Comparison of ENCODE assay signal across 8 cellular contexts in the genomic region with DNA sequence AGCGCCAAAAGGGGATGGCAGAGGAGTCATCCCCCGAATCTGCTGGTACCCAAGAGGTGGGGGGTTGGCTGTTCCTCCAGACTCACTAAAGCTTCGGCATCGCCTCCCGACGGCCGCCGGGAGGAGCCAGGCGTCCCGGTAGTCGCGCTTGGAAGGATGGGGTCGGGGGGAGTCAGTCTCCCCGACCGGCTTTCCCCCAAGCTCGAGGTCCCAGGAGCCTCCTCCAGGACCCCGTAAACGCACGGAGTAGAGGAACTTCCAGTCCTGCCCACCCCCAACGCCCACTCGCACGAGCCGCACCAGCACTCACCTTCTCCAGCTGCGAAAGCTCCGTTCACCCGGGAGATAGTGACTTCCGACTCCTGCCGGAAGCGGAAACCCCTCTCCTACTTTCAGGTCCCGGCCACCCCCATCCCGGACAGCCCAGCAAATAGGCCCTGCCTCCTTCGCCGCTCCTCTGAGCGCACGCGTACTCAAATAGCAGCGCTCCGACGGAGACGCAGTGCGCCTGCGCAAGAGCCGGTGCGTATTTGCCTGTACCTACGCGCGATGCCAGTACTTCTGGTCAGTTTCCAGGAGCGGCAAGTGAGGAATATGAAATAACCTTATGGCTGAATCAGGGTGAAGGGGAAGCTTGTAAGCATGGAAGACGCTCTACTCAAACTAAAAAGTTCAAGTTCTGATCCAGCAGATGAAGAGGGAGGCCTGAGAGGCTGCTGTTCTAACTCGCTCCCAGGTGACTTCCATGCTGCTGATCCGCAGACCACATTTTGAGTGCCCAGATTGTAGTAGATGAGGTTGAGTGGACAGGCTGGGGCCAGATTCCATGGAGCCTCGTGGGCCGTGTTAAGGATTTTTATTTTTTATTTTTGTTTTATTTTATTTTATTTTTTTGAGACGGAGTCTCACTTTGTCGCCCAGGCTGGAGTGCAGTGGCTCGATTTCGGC. TPM values are rescaled to one million over a fixed set of nuclear protein-coding genes. Genes with fewer than 3 reads are reported as not detected.
DNase-seq lines count a peak whose midpoint lies in the region; ATAC-seq, FAIRE-seq and TF ChIP-seq lines count a peak whose summit lies in the region.

A gene (minus strand): TSS at position 350 of the 948 bp plus-strand sequence. CDS start 4,883 bp downstream, outside the sequence.

- peak; percentile 96 for FAIRE-seq in GM19239 (lab: Jason Lieb, UNC)

- peak within 1 kb of the TSS; percentile 90 for H3K4me3 ChIP-seq in BE2C (ENCODE audit: low read depth, low read length)

- H3K9me3 Mint-ChIP-seq in activated CD4-positive, alpha-beta T cell treated with anti-CD3 and anti-CD28 coated beads, Interleukin-2, amount 10 ng/mL, durations not matched to agents 7 days and 5 days = no peaks in the 10 kb centered on the region

- CTCF ChIA-PET in activated CD4-positive, alpha-beta T cell treated with anti-CD3 and anti-CD28 coated beads, Interleukin-2, amount 10 ng/mL, durations not matched to agents 7 days and 5 days (lab: Charles Lee) = interaction anchor here (0.6 to 1.6 kb wide), 15 partner anchors 9 to 178 kb away, joined by 3 to 9 read pairs (median 4); a partner anchor contains a TSS

- DNase-seq in BE2C (peak; percentile 99), GM19239 (ENCODE audit: insufficient read length, low spot score) (peak; percentile 95), NCI-H69 (lab: John Stamatoyannopoulos, UW) (peak; percentile 99), cortex of kidney (lab: John Stamatoyannopoulos, UW) (peak; percentile 80), left colon (peak; percentile 96 to 99)
- DNase-seq in activated CD4-positive, alpha-beta T cell treated with anti-CD3 and anti-CD28 coated beads, Interleukin-2, amount 10 ng/mL, durations not matched to agents 7 days and 5 days = peak; percentile 98
- peak; percentile 99 for DNase-seq in stimulated activated CD4-positive, alpha-beta T cell treated with anti-CD3 and anti-CD28 coated beads, Interleukin-1b, Interleukin-23, amount 100 ng/mL, for 48 hours

- TF ChIP-seq CTCF in BE2C (IDR thresholded peaks at IDR 0.05; ENCODE audit: low read depth, low read length) = no peak

- peaks cover 8% of the 10 kb centered on the region; the same call in 1 of the 2 replicates for H3K4me1 ChIP-seq in BE2C

- H3K27me3 Mint-ChIP-seq in activated CD4-positive, alpha-beta T cell treated with anti-CD3 and anti-CD28 coated beads, Interleukin-2, amount 10 ng/mL, durations not matched to agents 7 days and 5 days = no peaks in the 10 kb centered on the region

- H3K27me3 ChIP-seq in BE2C = no peaks in the 10 kb centered on the region

- no peaks in the 10 kb centered on the region for H3K9me3 ChIP-seq in BE2C

- ATAC-seq in HG03469 (IDR thresholded peaks at IDR 0.05; ENCODE audit: unreplicated experiment) (peak; percentile 51), left colon (peak; percentile 98)

- POLR2A ChIA-PET in activated CD4-positive, alpha-beta T cell treated with anti-CD3 and anti-CD28 coated beads, Interleukin-2, amount 10 ng/mL, durations not matched to agents 7 days and 5 days (lab: Charles Lee) = interaction anchor here (0.5 to 0.6 kb wide), 2 partner anchors 41 to 434 kb away, joined by 3 to 6 read pairs; no protein-coding TSS in a partner anchor

- peak within 1 kb of the TSS; percentile 89 for H3K4me3 Mint-ChIP-seq in activated CD4-positive, alpha-beta T cell treated with anti-CD3 and anti-CD28 coated beads, Interleukin-2, amount 10 ng/mL, durations not matched to agents 7 days and 5 days

- peaks cover 6% of the 10 kb centered on the region for H3K36me3 ChIP-seq in BE2C

- H3K4me1 Mint-ChIP-seq in activated CD4-positive, alpha-beta T cell treated with anti-CD3 and anti-CD28 coated beads, Interleukin-2, amount 10 ng/mL, durations not matched to agents 7 days and 5 days = peaks cover 43% of the 10 kb centered on the region

- H3K36me3 Mint-ChIP-seq in activated CD4-positive, alpha-beta T cell treated with anti-CD3 and anti-CD28 coated beads, Interleukin-2, amount 10 ng/mL, durations not matched to agents 7 days and 5 days (ENCODE audit: low read depth) = peaks cover 8% of the 10 kb centered on the region

- intact Hi-C loops in left colon (cut with DNase I, micrococcal nuclease) = no loop called here

- peak within 1 kb of the TSS; percentile 87 for H3K27ac Mint-ChIP-seq in activated CD4-positive, alpha-beta T cell treated with anti-CD3 and anti-CD28 coated beads, Interleukin-2, amount 10 ng/mL, durations not matched to agents 7 days and 5 days

RNA-seq across cellular contexts. Expression of the gene that starts here (rescaled TPM):
- polyA plus RNA-seq in BE2C (2012; ENCODE audit: insufficient read depth, insufficient read length, low read depth) = 314 TPM
- 10 to 100 TPM; 52.2 to 53.9 TPM for total RNA-seq in activated CD4-positive, alpha-beta T cell treated with anti-CD3 and anti-CD28 coated beads, Interleukin-2, amount 10 ng/mL, durations not matched to agents 7 days and 5 days
- 10 to 100 TPM; 34.6 to 39.0 TPM for total RNA-seq in left colon

Comparison
In these comparisons a context has a peak if more than half of its experiments do, and no peak if none do; other contexts are left out.
1. Peak in every context shown above with its lines: DNase-seq, ATAC-seq and H3K4me3 ChIP-seq.